In genomic region chr17:65495255-65496060, GRCh38 we compare ENCODE assay signal across 9 cellular contexts.
DNase-seq lines count a peak whose midpoint lies in the region; ATAC-seq and TF ChIP-seq lines count a peak whose summit lies in the region.
"Had no signal": no experiment of that assay in that cellular context is flagged by ENCODE, and none has a peak within 500 bp of the region (broad histone marks: within the 10 kb centered on the region; RNA-seq: fewer than 3 reads in every experiment).

No MANE protein-coding gene starts in this region.

- H3K9me3 ChIP-seq in iPS-20b (ENCODE audit: insufficient read depth, low read depth, low read length) (no peaks in the 10 kb centered on the region), upper lobe of right lung (no peaks in the 10 kb centered on the region)

- peak overlapping the region; percentile 10 to 42 for H3K4me3 Mint-ChIP-seq in stimulated activated naive CD8-positive, alpha-beta T cell treated with anti-CD3 and anti-CD28 coated beads, Interleukin-15, amount 100 ng/mL, for 72 hours
- H3K4me3 Mint-ChIP-seq in activated CD4-positive, alpha-beta T cell treated with anti-CD3 and anti-CD28 coated beads, Interleukin-2, amount 10 ng/mL, durations not matched to agents 24 days and 14 days, result peak overlapping the region; percentile 42

- H3K36me3 ChIP-seq in iPS-20b (ENCODE audit: insufficient read depth, low read depth, low read length) (no peaks in the 10 kb centered on the region), upper lobe of right lung (no peaks in the 10 kb centered on the region)

- intact Hi-C loops in activated CD4-positive, alpha-beta T cell treated with anti-CD3 and anti-CD28 coated beads, Interleukin-2, amount 10 ng/mL, durations not matched to agents 24 days and 14 days (cut with micrococcal nuclease), result no loop called here
- intact Hi-C loops in upper lobe of right lung (cut with DNase I), result no loop called here

- H3K4me1 ChIP-seq in iPS-20b (ENCODE audit: insufficient read depth, low read length), result peaks cover 6% of the 10 kb centered on the region; the same call in 1 of the 2 replicates
- peaks cover 2% of the 10 kb centered on the region for H3K4me1 ChIP-seq in upper lobe of right lung

- H3K27me3 Mint-ChIP-seq in stimulated activated naive CD8-positive, alpha-beta T cell treated with anti-CD3 and anti-CD28 coated beads, Interleukin-15, amount 100 ng/mL, for 72 hours, result peaks cover 18% of the 10 kb centered on the region
- peaks cover 24% of the 10 kb centered on the region for H3K27me3 Mint-ChIP-seq in activated CD4-positive, alpha-beta T cell treated with anti-CD3 and anti-CD28 coated beads, Interleukin-2, amount 10 ng/mL, durations not matched to agents 24 days and 14 days

- no peak overlapping the region for H3K27ac ChIP-seq in iPS-20b (ENCODE audit: low read length)
- no peak overlapping the region for H3K27ac ChIP-seq in upper lobe of right lung

- no peak overlapping the region for H3K27ac Mint-ChIP-seq in stimulated activated naive CD8-positive, alpha-beta T cell treated with anti-CD3 and anti-CD28 coated beads, Interleukin-15, amount 100 ng/mL, for 72 hours
- H3K27ac Mint-ChIP-seq in activated CD4-positive, alpha-beta T cell treated with anti-CD3 and anti-CD28 coated beads, Interleukin-2, amount 10 ng/mL, durations not matched to agents 24 days and 14 days, result no peak overlapping the region

- no peaks in the 10 kb centered on the region for H3K9me3 Mint-ChIP-seq in stimulated activated naive CD8-positive, alpha-beta T cell treated with anti-CD3 and anti-CD28 coated beads, Interleukin-15, amount 100 ng/mL, for 72 hours
- H3K9me3 Mint-ChIP-seq in activated CD4-positive, alpha-beta T cell treated with anti-CD3 and anti-CD28 coated beads, Interleukin-2, amount 10 ng/mL, durations not matched to agents 24 days and 14 days, result peaks cover 10% of the 10 kb centered on the region

- H3K9ac ChIP-seq in iPS-20b (ENCODE audit: low read depth, low read length), result no peak overlapping the region; the same call in 1 of the 2 replicates

- H3K36me3 Mint-ChIP-seq in activated CD4-positive, alpha-beta T cell treated with anti-CD3 and anti-CD28 coated beads, Interleukin-2, amount 10 ng/mL, durations not matched to agents 24 days and 14 days (ENCODE audit: low read depth), result no peaks in the 10 kb centered on the region

- TF ChIP-seq CTCF in upper lobe of right lung (IDR thresholded peaks at IDR 0.05) (no peak), omental fat pad (IDR thresholded peaks at IDR 0.05) (no peak)

- peak overlapping the region; percentile 56; the same call in 1 of the 2 replicates for H3K4me3 ChIP-seq in iPS-20b (ENCODE audit: low read length)
- peak overlapping the region; percentile 6 for H3K4me3 ChIP-seq in upper lobe of right lung

- ATAC-seq in stimulated activated naive CD8-positive, alpha-beta T cell treated with anti-CD3 and anti-CD28 coated beads, Interleukin-15, amount 100 ng/mL, for 72 hours, result no peak
- ATAC-seq in stimulated activated naive CD8-positive, alpha-beta T cell treated with anti-CD3 and anti-CD28 coated beads, Interleukin-15, Interleukin-2, amounts not matched to agents 100 U/mL and 50 U/mL, for 24 hours, result no peak
- ATAC-seq in upper lobe of right lung (peak; percentile 86), GM19455 (IDR thresholded peaks at IDR 0.05; ENCODE audit: unreplicated experiment) (no peak), omental fat pad (ENCODE audit: low FRiP score) (no peak)

- H3K4me1 Mint-ChIP-seq in stimulated activated naive CD8-positive, alpha-beta T cell treated with anti-CD3 and anti-CD28 coated beads, Interleukin-15, amount 100 ng/mL, for 72 hours, result peaks cover 14% of the 10 kb centered on the region
- peaks cover 9% of the 10 kb centered on the region for H3K4me1 Mint-ChIP-seq in activated CD4-positive, alpha-beta T cell treated with anti-CD3 and anti-CD28 coated beads, Interleukin-2, amount 10 ng/mL, durations not matched to agents 24 days and 14 days

- H3K27me3 ChIP-seq in iPS-20b (ENCODE audit: insufficient read depth, low read length), result no peaks in the 10 kb centered on the region
- H3K27me3 ChIP-seq in upper lobe of right lung, result no peaks in the 10 kb centered on the region

- peak in 1 of 2 donors; percentile 5 for DNase-seq in stimulated activated naive CD8-positive, alpha-beta T cell treated with anti-CD3 and anti-CD28 coated beads, Interleukin-15, amount 100 ng/mL, for 72 hours
- DNase-seq in stimulated activated naive CD8-positive, alpha-beta T cell treated with anti-CD3 and anti-CD28 coated beads, Interleukin-15, Interleukin-2, amounts not matched to agents 100 U/mL and 50 U/mL, for 24 hours, result no peak
- DNase-seq in activated CD4-positive, alpha-beta T cell treated with anti-CD3 and anti-CD28 coated beads, Interleukin-2, amount 10 ng/mL, durations not matched to agents 24 days and 14 days, result peak; percentile 63
- DNase-seq in upper lobe of right lung, result peak; percentile 77
- DNase-seq in NCI-H82 treated with DMSO at 0.1 percent for 48 hours (lab: John Stamatoyannopoulos, UW; ENCODE audit: unreplicated experiment), result no peak
- no peak for DNase-seq in omental fat pad (ENCODE audit: low spot score)
- DNase-seq: NCI-H2029 had no signal

Comparison
In these comparisons a context has a peak if more than half of its experiments do, and no peak if none do; other contexts are left out.
1. DNase-seq: peak in activated CD4-positive, alpha-beta T cell treated with anti-CD3 and anti-CD28 coated beads, Interleukin-2, amount 10 ng/mL, durations not matched to agents 24 days and 14 days (single experiment) and upper lobe of right lung (single experiment); none in stimulated activated naive CD8-positive, alpha-beta T cell treated with anti-CD3 and anti-CD28 coated beads, Interleukin-15, Interleukin-2, amounts not matched to agents 100 U/mL and 50 U/mL, for 24 hours (single experiment), NCI-H82 treated with DMSO at 0.1 percent for 48 hours (single experiment) and omental fat pad (single experiment).